1 cellular context compared by ENCODE assay signal in genomic region chr11:66007201-66007634, GRCh38.
TF ChIP-seq lines count a peak whose summit lies in the region.

No MANE protein-coding gene starts in this region.

TF ChIP-seq in H1, 55 proteins besides CTCF, POLR2A, EP300 and RAD21:
- TF ChIP-seq POLR2AphosphoS5 (IDR thresholded peaks at IDR 0.05; ENCODE audit: low read depth, low read length) (peak; percentile 6; the same call in 1 of the 2 replicates), SIRT6 (IDR thresholded peaks at IDR 0.05; ENCODE audit: low read length) (no peak), HDAC6 (IDR thresholded peaks at IDR 0.05; ENCODE audit: low read depth, low read length) (no peak), FOSL1 (IDR thresholded peaks at IDR 0.05; ENCODE audit: insufficient read depth, low read depth, low read length) (no peak)
TF ChIP-seq in H1: peak in this region for 1.
